Comparison of ENCODE assay signal across 8 cellular contexts in genomic region chr9:106920701-106921283, GRCh38.
A peak's percentile ranks its signal among the peaks of the same experiment; 100 is the strongest.
DNase-seq lines count a peak whose midpoint lies in the region; ATAC-seq and TF ChIP-seq lines count a peak whose summit lies in the region.

No MANE protein-coding gene starts in this region.

- no peak for ATAC-seq in stimulated activated effector memory CD8-positive, alpha-beta T cell treated with anti-CD3 and anti-CD28 coated beads, Interleukin-12 subunit alpha, Interleukin-12 subunit beta, amount 100 ng/mL, for 72 hours
- ATAC-seq in effector memory CD8-positive, alpha-beta T cell (replicated peaks) = no peak
- ATAC-seq in GM19397 (IDR thresholded peaks at IDR 0.05; ENCODE audit: unreplicated experiment) (no peak), HG02759 (IDR thresholded peaks at IDR 0.05; ENCODE audit: unreplicated experiment) (no peak)

- peak overlapping the region; percentile 8 for H3K4me3 Mint-ChIP-seq in stimulated activated effector memory CD8-positive, alpha-beta T cell treated with anti-CD3 and anti-CD28 coated beads, Interleukin-12 subunit alpha, Interleukin-12 subunit beta, amount 100 ng/mL, for 72 hours
- H3K4me3 Mint-ChIP-seq in effector memory CD8-positive, alpha-beta T cell = peak overlapping the region in 1 of 2 donors; percentile 34

- H3K9me3 ChIP-seq in HUES48 (ENCODE audit: control insufficient read depth, insufficient read depth, low read length) = no peaks in the 10 kb centered on the region

- no peaks in the 10 kb centered on the region for H3K36me3 Mint-ChIP-seq in stimulated activated effector memory CD8-positive, alpha-beta T cell treated with anti-CD3 and anti-CD28 coated beads, Interleukin-12 subunit alpha, Interleukin-12 subunit beta, amount 100 ng/mL, for 72 hours
- H3K36me3 Mint-ChIP-seq in effector memory CD8-positive, alpha-beta T cell (ENCODE audit: insufficient read depth) = peaks cover 3% of the 10 kb centered on the region

- H3K9ac ChIP-seq in HUES48 (ENCODE audit: low read depth, low read length) = no peak overlapping the region

- H3K9me3 Mint-ChIP-seq in stimulated activated effector memory CD8-positive, alpha-beta T cell treated with anti-CD3 and anti-CD28 coated beads, Interleukin-12 subunit alpha, Interleukin-12 subunit beta, amount 100 ng/mL, for 72 hours = peaks cover 6% of the 10 kb centered on the region
- H3K9me3 Mint-ChIP-seq in effector memory CD8-positive, alpha-beta T cell = peaks cover 5 to 18% of the 10 kb centered on the region in 2 donors

- DNase-seq in astrocyte of the spinal cord (ENCODE audit: low read depth, low spot score) (peak; percentile 40), iris pigment epithelial cell (ENCODE audit: low read depth) (peak; percentile 60), KBM-7 (no peak)
- DNase-seq in stimulated activated effector memory CD8-positive, alpha-beta T cell treated with anti-CD3 and anti-CD28 coated beads, Interleukin-12 subunit alpha, Interleukin-12 subunit beta, amount 100 ng/mL, for 72 hours (ENCODE audit: low spot score in 2 of 2) = no peak
- no peak for DNase-seq in effector memory CD8-positive, alpha-beta T cell

- peak overlapping the region; percentile 80 for H3K27ac ChIP-seq in HUES48 (ENCODE audit: low read depth, low read length)

- in situ Hi-C loops in astrocyte of the spinal cord (cut with HindIII; ENCODE audit: low sequenced_read_pairs) (no loop called here), KBM-7 (cut with MboI; ENCODE audit: low pct_unique_long_range_greater_than_20kb, low sequenced_read_pairs) (no loop called here)

- TF ChIP-seq CTCF in astrocyte of the spinal cord (IDR thresholded peaks at IDR 0.05; ENCODE audit: low read depth, low read length) = no peak

- H3K27me3 Mint-ChIP-seq in effector memory CD8-positive, alpha-beta T cell = no peaks in the 10 kb centered on the region

- peaks cover 30% of the 10 kb centered on the region for H3K4me1 ChIP-seq in HUES48 (ENCODE audit: control insufficient read depth, insufficient read depth, low read length)

- peak overlapping the region; percentile 17 for H3K27ac Mint-ChIP-seq in stimulated activated effector memory CD8-positive, alpha-beta T cell treated with anti-CD3 and anti-CD28 coated beads, Interleukin-12 subunit alpha, Interleukin-12 subunit beta, amount 100 ng/mL, for 72 hours
- peak overlapping the region in 1 of 2 donors; percentile 62 for H3K27ac Mint-ChIP-seq in effector memory CD8-positive, alpha-beta T cell

- H3K4me3 ChIP-seq in HUES48 (ENCODE audit: low read depth, low read length) (no peak overlapping the region), astrocyte of the spinal cord (ENCODE audit: low read depth, low read length) (no peak overlapping the region)

- peaks cover 49% of the 10 kb centered on the region for H3K36me3 ChIP-seq in HUES48 (ENCODE audit: control insufficient read depth, insufficient read depth, low read length)

- no peaks in the 10 kb centered on the region for H3K27me3 ChIP-seq in HUES48 (ENCODE audit: control insufficient read depth, insufficient read depth, low read length)

- no peaks in the 10 kb centered on the region for H3K4me1 Mint-ChIP-seq in stimulated activated effector memory CD8-positive, alpha-beta T cell treated with anti-CD3 and anti-CD28 coated beads, Interleukin-12 subunit alpha, Interleukin-12 subunit beta, amount 100 ng/mL, for 72 hours
- no peaks in the 10 kb centered on the region for H3K4me1 Mint-ChIP-seq in effector memory CD8-positive, alpha-beta T cell (ENCODE audit: low read depth in 2 of 2)

Comparison
In these comparisons a context has a peak if more than half of its experiments do, and no peak if none do; other contexts are left out.
1. DNase-seq: peak in astrocyte of the spinal cord (single experiment) and iris pigment epithelial cell (single experiment); none in stimulated activated effector memory CD8-positive, alpha-beta T cell treated with anti-CD3 and anti-CD28 coated beads, Interleukin-12 subunit alpha, Interleukin-12 subunit beta, amount 100 ng/mL, for 72 hours (0 of 2), effector memory CD8-positive, alpha-beta T cell (0 of 3) and KBM-7 (single experiment).